In the genomic region with DNA sequence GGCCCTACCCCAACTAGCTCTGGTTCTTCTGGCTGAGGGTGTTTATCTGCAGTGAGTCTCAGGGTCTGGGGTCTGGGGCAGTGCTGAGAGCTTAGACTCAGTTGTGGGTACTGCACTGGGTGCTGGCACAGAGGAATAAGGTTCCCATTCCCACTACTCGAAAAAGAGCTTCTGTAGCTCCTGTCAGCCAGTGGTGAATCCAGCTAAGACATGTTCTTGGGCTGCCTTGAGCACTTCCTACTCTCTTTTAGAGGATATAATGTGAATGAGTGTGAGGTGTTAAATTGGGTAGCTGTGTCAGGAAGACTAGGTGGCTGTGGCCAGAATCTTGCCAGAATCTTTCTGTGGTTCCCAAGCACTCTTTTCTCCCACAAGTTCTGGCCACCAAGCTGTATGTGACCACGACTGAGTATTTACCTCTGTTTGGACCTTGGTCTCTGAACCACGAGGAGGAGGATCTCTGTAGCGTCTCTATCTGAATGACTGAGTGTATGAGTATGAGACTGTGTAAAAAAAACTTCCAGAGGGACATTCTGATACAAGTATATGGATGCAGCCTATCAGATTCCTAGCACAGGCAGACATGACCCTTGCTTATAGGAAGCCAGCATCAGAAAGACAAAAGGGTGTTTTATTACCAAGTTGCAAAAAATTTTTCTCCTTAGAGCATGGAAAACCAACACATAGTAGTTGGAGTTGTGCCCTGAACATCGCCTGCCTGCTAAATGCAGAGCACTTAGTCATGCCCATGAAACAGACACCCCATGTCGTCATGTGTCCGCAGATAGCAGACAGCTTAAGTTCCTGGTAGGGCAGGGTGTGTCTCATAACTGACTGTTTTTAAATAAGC, we compare ENCODE assay signal across 1 cellular context.
TF ChIP-seq lines count a peak whose summit lies in the region.

No MANE protein-coding gene starts in this region.

TF ChIP-seq in HepG2, 621 proteins besides CTCF, POLR2A, EP300 and RAD21 (continued from another document and continues in another):
- no peak for TF ChIP-seq MTA3 (CRISPR knock-in tag; IDR thresholded peaks at IDR 0.05)
- TF ChIP-seq, protein P1, sequence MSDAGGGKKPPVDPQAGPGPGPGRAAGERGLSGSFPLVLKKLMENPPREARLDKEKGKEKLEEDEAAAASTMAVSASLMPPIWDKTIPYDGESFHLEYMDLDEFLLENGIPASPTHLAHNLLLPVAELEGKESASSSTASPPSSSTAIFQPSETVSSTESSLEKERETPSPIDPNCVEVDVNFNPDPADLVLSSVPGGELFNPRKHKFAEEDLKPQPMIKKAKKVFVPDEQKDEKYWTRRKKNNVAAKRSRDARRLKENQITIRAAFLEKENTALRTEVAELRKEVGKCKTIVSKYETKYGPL (CRISPR knock-in tag; IDR thresholded peaks at IDR 0.05) = no peak
- TF ChIP-seq MEF2D (CRISPR knock-in tag; IDR thresholded peaks at IDR 0.05) = no peak
- no peak for TF ChIP-seq ATM (IDR thresholded peaks at IDR 0.05; ENCODE audit: borderline replicate concordance)
- peak; percentile 69 for TF ChIP-seq SALL1 (CRISPR knock-in tag; IDR thresholded peaks at IDR 0.05)
- no peak for TF ChIP-seq ZNF263 (CRISPR knock-in tag; IDR thresholded peaks at IDR 0.05)
- no peak for TF ChIP-seq GPN1 (CRISPR knock-in tag; IDR thresholded peaks at IDR 0.05; ENCODE audit: borderline replicate concordance)
- TF ChIP-seq ZNF124 (CRISPR knock-in tag; IDR thresholded peaks at IDR 0.05) = no peak
- TF ChIP-seq SP4 (CRISPR knock-in tag; IDR thresholded peaks at IDR 0.05) = peak; percentile 16; the same call in 1 of the 2 replicates
- no peak; the same call in 1 of the 2 replicates for TF ChIP-seq KLF11 (CRISPR knock-in tag; IDR thresholded peaks at IDR 0.05)
- TF ChIP-seq, protein P2, sequence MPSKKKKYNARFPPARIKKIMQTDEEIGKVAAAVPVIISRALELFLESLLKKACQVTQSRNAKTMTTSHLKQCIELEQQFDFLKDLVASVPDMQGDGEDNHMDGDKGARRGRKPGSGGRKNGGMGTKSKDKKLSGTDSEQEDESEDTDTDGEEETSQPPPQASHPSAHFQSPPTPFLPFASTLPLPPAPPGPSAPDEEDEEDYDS (CRISPR knock-in tag; IDR thresholded peaks at IDR 0.05) = peak; percentile 31; the same call in 1 of the 2 replicates
- peak; percentile 68; the same call in 1 of the 2 replicates for TF ChIP-seq ZSCAN9 (CRISPR knock-in tag; IDR thresholded peaks at IDR 0.05; ENCODE audit: borderline replicate concordance)
- TF ChIP-seq, protein P3, sequence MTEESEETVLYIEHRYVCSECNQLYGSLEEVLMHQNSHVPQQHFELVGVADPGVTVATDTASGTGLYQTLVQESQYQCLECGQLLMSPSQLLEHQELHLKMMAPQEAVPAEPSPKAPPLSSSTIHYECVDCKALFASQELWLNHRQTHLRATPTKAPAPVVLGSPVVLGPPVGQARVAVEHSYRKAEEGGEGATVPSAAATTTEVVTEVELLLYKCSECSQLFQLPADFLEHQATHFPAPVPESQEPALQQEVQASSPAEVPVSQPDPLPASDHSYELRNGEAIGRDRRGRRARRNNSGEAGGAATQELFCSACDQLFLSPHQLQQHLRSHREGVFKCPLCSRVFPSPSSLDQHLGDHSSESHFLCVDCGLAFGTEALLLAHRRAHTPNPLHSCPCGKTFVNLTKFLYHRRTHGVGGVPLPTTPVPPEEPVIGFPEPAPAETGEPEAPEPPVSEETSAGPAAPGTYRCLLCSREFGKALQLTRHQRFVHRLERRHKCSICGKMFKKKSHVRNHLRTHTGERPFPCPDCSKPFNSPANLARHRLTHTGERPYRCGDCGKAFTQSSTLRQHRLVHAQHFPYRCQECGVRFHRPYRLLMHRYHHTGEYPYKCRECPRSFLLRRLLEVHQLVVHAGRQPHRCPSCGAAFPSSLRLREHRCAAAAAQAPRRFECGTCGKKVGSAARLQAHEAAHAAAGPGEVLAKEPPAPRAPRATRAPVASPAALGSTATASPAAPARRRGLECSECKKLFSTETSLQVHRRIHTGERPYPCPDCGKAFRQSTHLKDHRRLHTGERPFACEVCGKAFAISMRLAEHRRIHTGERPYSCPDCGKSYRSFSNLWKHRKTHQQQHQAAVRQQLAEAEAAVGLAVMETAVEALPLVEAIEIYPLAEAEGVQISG (CRISPR knock-in tag; IDR thresholded peaks at IDR 0.05) = 0 out of 2 replicates have a peak, but pooled peaks have one; percentile 11
- 0 out of 2 replicates have a peak, but pooled peaks have one; percentile 23 for TF ChIP-seq BCL6 (CRISPR knock-in tag; IDR thresholded peaks at IDR 0.05)
- TF ChIP-seq SP140L (CRISPR knock-in tag; IDR thresholded peaks at IDR 0.05; ENCODE audit: borderline replicate concordance) = no peak
- TF ChIP-seq POLR2AphosphoS5 (IDR thresholded peaks at IDR 0.05; ENCODE audit: low read depth, low read length) = peak; percentile 51; the same call in 1 of the 2 replicates
- TF ChIP-seq, protein P4, sequence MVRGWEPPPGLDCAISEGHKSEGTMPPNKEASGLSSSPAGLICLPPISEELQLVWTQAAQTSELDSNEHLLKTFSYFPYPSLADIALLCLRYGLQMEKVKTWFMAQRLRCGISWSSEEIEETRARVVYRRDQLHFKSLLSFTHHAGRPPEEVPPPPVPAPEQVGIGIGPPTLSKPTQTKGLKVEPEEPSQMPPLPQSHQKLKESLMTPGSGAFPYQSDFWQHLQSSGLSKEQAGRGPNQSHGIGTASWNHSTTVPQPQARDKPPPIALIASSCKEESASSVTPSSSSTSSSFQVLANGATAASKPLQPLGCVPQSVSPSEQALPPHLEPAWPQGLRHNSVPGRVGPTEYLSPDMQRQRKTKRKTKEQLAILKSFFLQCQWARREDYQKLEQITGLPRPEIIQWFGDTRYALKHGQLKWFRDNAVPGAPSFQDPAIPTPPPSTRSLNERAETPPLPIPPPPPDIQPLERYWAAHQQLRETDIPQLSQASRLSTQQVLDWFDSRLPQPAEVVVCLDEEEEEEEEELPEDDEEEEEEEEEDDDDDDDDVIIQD (CRISPR knock-in tag; IDR thresholded peaks at IDR 0.05; ENCODE audit: low read depth) = peak; percentile 66
- TF ChIP-seq ZNF792 (CRISPR knock-in tag; IDR thresholded peaks at IDR 0.05) = no peak
- peak; percentile 33; the same call in 1 of the 2 replicates for TF ChIP-seq PHF21A (CRISPR knock-in tag; IDR thresholded peaks at IDR 0.05)
- no peak for TF ChIP-seq MAFK (conservative IDR thresholded peaks at IDR 0.05 in 1 of 2, IDR thresholded peaks at IDR 0.05 in 1 of 2; ENCODE audit: low read length in 2 of 2)
- TF ChIP-seq SP5 (CRISPR knock-in tag; IDR thresholded peaks at IDR 0.05; ENCODE audit: borderline replicate concordance, low read depth) = no peak
- no peak for TF ChIP-seq NCOA1 (CRISPR knock-in tag; IDR thresholded peaks at IDR 0.05)
- TF ChIP-seq ZNF431 (CRISPR knock-in tag; IDR thresholded peaks at IDR 0.05; ENCODE audit: borderline replicate concordance, low read depth) = no peak
- peak; percentile 47; the same call in 1 of the 2 replicates for TF ChIP-seq ZC3H4 (CRISPR knock-in tag; IDR thresholded peaks at IDR 0.05; ENCODE audit: borderline replicate concordance)
- peak; percentile 69; the same call in 1 of the 2 replicates for TF ChIP-seq FOXK1 (CRISPR knock-in tag; IDR thresholded peaks at IDR 0.05; ENCODE audit: borderline replicate concordance, low read depth)
- TF ChIP-seq, protein P5, sequence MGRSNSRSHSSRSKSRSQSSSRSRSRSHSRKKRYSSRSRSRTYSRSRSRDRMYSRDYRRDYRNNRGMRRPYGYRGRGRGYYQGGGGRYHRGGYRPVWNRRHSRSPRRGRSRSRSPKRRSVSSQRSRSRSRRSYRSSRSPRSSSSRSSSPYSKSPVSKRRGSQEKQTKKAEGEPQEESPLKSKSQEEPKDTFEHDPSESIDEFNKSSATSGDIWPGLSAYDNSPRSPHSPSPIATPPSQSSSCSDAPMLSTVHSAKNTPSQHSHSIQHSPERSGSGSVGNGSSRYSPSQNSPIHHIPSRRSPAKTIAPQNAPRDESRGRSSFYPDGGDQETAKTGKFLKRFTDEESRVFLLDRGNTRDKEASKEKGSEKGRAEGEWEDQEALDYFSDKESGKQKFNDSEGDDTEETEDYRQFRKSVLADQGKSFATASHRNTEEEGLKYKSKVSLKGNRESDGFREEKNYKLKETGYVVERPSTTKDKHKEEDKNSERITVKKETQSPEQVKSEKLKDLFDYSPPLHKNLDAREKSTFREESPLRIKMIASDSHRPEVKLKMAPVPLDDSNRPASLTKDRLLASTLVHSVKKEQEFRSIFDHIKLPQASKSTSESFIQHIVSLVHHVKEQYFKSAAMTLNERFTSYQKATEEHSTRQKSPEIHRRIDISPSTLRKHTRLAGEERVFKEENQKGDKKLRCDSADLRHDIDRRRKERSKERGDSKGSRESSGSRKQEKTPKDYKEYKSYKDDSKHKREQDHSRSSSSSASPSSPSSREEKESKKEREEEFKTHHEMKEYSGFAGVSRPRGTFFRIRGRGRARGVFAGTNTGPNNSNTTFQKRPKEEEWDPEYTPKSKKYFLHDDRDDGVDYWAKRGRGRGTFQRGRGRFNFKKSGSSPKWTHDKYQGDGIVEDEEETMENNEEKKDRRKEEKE (IDR thresholded peaks at IDR 0.05) = no peak
- TF ChIP-seq RBM22 (optimal IDR thresholded peaks at IDR 0.05; ENCODE audit: low read length) = no peak
- no peak for TF ChIP-seq ZNF570 (CRISPR knock-in tag; IDR thresholded peaks at IDR 0.05; ENCODE audit: borderline replicate concordance)
- TF ChIP-seq, protein P6, sequence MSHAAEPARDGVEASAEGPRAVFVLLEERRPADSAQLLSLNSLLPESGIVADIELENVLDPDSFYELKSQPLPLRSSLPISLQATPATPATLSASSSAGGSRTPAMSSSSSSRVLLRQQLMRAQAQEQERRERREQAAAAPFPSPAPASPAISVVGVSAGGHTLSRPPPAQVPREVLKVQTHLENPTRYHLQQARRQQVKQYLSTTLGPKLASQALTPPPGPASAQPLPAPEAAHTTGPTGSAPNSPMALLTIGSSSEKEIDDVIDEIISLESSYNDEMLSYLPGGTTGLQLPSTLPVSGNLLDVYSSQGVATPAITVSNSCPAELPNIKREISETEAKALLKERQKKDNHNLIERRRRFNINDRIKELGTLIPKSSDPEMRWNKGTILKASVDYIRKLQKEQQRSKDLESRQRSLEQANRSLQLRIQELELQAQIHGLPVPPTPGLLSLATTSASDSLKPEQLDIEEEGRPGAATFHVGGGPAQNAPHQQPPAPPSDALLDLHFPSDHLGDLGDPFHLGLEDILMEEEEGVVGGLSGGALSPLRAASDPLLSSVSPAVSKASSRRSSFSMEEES (CRISPR knock-in tag; IDR thresholded peaks at IDR 0.05) = peak; percentile 66
- TF ChIP-seq ZNF749 (CRISPR knock-in tag; IDR thresholded peaks at IDR 0.05; ENCODE audit: borderline replicate concordance) = no peak
- TF ChIP-seq, protein P7, sequence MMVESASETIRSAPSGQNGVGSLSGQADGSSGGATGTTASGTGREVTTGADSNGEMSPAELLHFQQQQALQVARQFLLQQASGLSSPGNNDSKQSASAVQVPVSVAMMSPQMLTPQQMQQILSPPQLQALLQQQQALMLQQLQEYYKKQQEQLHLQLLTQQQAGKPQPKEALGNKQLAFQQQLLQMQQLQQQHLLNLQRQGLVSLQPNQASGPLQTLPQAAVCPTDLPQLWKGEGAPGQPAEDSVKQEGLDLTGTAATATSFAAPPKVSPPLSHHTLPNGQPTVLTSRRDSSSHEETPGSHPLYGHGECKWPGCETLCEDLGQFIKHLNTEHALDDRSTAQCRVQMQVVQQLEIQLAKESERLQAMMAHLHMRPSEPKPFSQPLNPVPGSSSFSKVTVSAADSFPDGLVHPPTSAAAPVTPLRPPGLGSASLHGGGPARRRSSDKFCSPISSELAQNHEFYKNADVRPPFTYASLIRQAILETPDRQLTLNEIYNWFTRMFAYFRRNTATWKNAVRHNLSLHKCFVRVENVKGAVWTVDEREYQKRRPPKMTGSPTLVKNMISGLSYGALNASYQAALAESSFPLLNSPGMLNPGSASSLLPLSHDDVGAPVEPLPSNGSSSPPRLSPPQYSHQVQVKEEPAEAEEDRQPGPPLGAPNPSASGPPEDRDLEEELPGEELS (CRISPR knock-in tag; IDR thresholded peaks at IDR 0.05) = peak; percentile 42; the same call in 1 of the 2 replicates
- TF ChIP-seq, protein P8, sequence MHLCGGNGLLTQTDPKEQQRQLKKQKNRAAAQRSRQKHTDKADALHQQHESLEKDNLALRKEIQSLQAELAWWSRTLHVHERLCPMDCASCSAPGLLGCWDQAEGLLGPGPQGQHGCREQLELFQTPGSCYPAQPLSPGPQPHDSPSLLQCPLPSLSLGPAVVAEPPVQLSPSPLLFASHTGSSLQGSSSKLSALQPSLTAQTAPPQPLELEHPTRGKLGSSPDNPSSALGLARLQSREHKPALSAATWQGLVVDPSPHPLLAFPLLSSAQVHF (CRISPR knock-in tag; IDR thresholded peaks at IDR 0.05) = no peak
- TF ChIP-seq GFI1 (CRISPR knock-in tag; IDR thresholded peaks at IDR 0.05; ENCODE audit: borderline replicate concordance) = 0 out of 2 replicates have a peak, but pooled peaks have one; percentile 6
- TF ChIP-seq, protein P9, sequence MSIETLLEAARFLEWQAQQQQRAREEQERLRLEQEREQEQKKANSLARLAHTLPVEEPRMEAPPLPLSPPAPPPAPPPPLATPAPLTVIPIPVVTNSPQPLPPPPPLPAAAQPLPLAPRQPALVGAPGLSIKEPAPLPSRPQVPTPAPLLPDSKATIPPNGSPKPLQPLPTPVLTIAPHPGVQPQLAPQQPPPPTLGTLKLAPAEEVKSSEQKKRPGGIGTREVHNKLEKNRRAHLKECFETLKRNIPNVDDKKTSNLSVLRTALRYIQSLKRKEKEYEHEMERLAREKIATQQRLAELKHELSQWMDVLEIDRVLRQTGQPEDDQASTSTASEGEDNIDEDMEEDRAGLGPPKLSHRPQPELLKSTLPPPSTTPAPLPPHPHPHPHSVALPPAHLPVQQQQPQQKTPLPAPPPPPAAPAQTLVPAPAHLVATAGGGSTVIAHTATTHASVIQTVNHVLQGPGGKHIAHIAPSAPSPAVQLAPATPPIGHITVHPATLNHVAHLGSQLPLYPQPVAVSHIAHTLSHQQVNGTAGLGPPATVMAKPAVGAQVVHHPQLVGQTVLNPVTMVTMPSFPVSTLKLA (IDR thresholded peaks at IDR 0.05) = peak; percentile 77
- TF ChIP-seq, protein P10, sequence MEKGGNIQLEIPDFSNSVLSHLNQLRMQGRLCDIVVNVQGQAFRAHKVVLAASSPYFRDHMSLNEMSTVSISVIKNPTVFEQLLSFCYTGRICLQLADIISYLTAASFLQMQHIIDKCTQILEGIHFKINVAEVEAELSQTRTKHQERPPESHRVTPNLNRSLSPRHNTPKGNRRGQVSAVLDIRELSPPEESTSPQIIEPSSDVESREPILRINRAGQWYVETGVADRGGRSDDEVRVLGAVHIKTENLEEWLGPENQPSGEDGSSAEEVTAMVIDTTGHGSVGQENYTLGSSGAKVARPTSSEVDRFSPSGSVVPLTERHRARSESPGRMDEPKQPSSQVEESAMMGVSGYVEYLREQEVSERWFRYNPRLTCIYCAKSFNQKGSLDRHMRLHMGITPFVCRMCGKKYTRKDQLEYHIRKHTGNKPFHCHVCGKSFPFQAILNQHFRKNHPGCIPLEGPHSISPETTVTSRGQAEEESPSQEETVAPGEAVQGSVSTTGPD (CRISPR knock-in tag; IDR thresholded peaks at IDR 0.05) = 0 out of 2 replicates have a peak, but pooled peaks have one; percentile 22
